Comparison of ENCODE assay signal across 8 cellular contexts in genomic region chr11:112225753-112226061, GRCh38. TPM values are rescaled to one million over a fixed set of nuclear protein-coding genes. Genes with fewer than 3 reads are reported as not detected.
DNase-seq lines count a peak whose midpoint lies in the region; ATAC-seq and TF ChIP-seq lines count a peak whose summit lies in the region.

No MANE protein-coding gene starts in this region.

- 17 to 36% methylated on average over 7 to 8 of the region's 8 CpGs for WGBS in heart right ventricle, 2 donors

- H3K9me3 ChIP-seq in heart right ventricle, result no peaks in the 10 kb centered on the region

- H3K36me3 Mint-ChIP-seq in activated CD4-positive, alpha-beta memory T cell treated with anti-CD3 and anti-CD28 coated beads, Interleukin-2, amount 10 ng/mL, durations not matched to agents 7 days and 5 days (ENCODE audit: low read depth), result peaks cover 29% of the 10 kb centered on the region

- no peak for ATAC-seq in heart right ventricle
- ATAC-seq in GM18511 (IDR thresholded peaks at IDR 0.05; ENCODE audit: unreplicated experiment), result no peak
- ATAC-seq in HG02981 (IDR thresholded peaks at IDR 0.05; ENCODE audit: unreplicated experiment), result no peak
- no peak for ATAC-seq in HG03139 (IDR thresholded peaks at IDR 0.05; ENCODE audit: unreplicated experiment)

- CTCF ChIA-PET in activated CD4-positive, alpha-beta memory T cell treated with anti-CD3 and anti-CD28 coated beads, Interleukin-2, amount 10 ng/mL, durations not matched to agents 7 days and 5 days (lab: Charles Lee), result interaction anchor here (1.8 to 1.9 kb wide), 2 partner anchors 54 to 57 kb away, joined by 9 to 22 read pairs; no protein-coding TSS in a partner anchor

- H3K36me3 ChIP-seq in heart right ventricle, result peaks cover 0 to 29% (median 13%) of the 10 kb centered on the region in 9 donors

- H3K27ac ChIP-seq in heart right ventricle, result peak overlapping the region; percentile 90 to 100 (median 95)

- intact Hi-C loops in heart right ventricle (cut with DNase I), result loop anchor here in 2 of 10 donors (10.0 kb wide), 2 partner anchors 1059 to 1069 kb away; no protein-coding TSS in a partner anchor

- DNase-seq in activated CD4-positive, alpha-beta memory T cell treated with anti-CD3 and anti-CD28 coated beads, Interleukin-2, amount 10 ng/mL, durations not matched to agents 7 days and 5 days, result no peak
- DNase-seq in heart right ventricle, result no peak
- no peak for DNase-seq in skeletal muscle cell (ENCODE audit: low read depth)
- no peak for DNase-seq in NCI-H187 (lab: John Stamatoyannopoulos, UW)

- H3K4me3 ChIP-seq in GM12875 (ENCODE audit: low read depth, low read length) (peak overlapping the region; percentile 74), heart right ventricle (peak overlapping the region; percentile 51 to 86 (median 82)), skeletal muscle cell (ENCODE audit: low read depth, low read length) (peak overlapping the region; percentile 83)

- H3K27me3 ChIP-seq in heart right ventricle, result no peaks in the 10 kb centered on the region

- H3K4me1 ChIP-seq in heart right ventricle, result peaks cover 4 to 30% (median 9%) of the 10 kb centered on the region in 9 donors

- H3K27ac Mint-ChIP-seq in activated CD4-positive, alpha-beta memory T cell treated with anti-CD3 and anti-CD28 coated beads, Interleukin-2, amount 10 ng/mL, durations not matched to agents 7 days and 5 days, result peak overlapping the region; percentile 90

- H3K9me3 Mint-ChIP-seq in activated CD4-positive, alpha-beta memory T cell treated with anti-CD3 and anti-CD28 coated beads, Interleukin-2, amount 10 ng/mL, durations not matched to agents 7 days and 5 days, result no peaks in the 10 kb centered on the region

- peak overlapping the region; percentile 80 for H3K4me3 Mint-ChIP-seq in activated CD4-positive, alpha-beta memory T cell treated with anti-CD3 and anti-CD28 coated beads, Interleukin-2, amount 10 ng/mL, durations not matched to agents 7 days and 5 days

- H3K27me3 Mint-ChIP-seq in activated CD4-positive, alpha-beta memory T cell treated with anti-CD3 and anti-CD28 coated beads, Interleukin-2, amount 10 ng/mL, durations not matched to agents 7 days and 5 days, result no peaks in the 10 kb centered on the region

- H3K4me1 Mint-ChIP-seq in activated CD4-positive, alpha-beta memory T cell treated with anti-CD3 and anti-CD28 coated beads, Interleukin-2, amount 10 ng/mL, durations not matched to agents 7 days and 5 days, result peaks cover 32% of the 10 kb centered on the region

- POLR2A ChIA-PET in activated CD4-positive, alpha-beta memory T cell treated with anti-CD3 and anti-CD28 coated beads, Interleukin-2, amount 10 ng/mL, durations not matched to agents 7 days and 5 days (lab: Charles Lee), result interaction anchor here (1.0 to 2.0 kb wide), 3 partner anchors 20 to 299 kb away, joined by 4 to 19 read pairs (median 4); no protein-coding TSS in a partner anchor

- TF ChIP-seq CTCF in GM12875 (IDR thresholded peaks at IDR 0.05; ENCODE audit: borderline replicate concordance, insufficient read depth, low read depth, low read length), result no peak
- TF ChIP-seq CTCF in heart right ventricle (IDR thresholded peaks at IDR 0.05), result no peak

RNA-seq across cellular contexts. Expression of gene PTS, which starts 0.5 kb away (rescaled TPM):
- 10 to 100 TPM; 20.5 to 22.9 TPM for total RNA-seq in activated CD4-positive, alpha-beta memory T cell treated with anti-CD3 and anti-CD28 coated beads, Interleukin-2, amount 10 ng/mL, durations not matched to agents 7 days and 5 days
- total RNA-seq in heart right ventricle, result 10 to 100 TPM; 22.5 to 36.3 (median 26.5) TPM
- 10 to 100 TPM; 47.8 to 75.0 TPM for polyA plus RNA-seq in heart right ventricle

RNA-seq across cellular contexts. Expression of gene PLET1, which starts 35.0 kb away (rescaled TPM):
- not detected for total RNA-seq in activated CD4-positive, alpha-beta memory T cell treated with anti-CD3 and anti-CD28 coated beads, Interleukin-2, amount 10 ng/mL, durations not matched to agents 7 days and 5 days
- total RNA-seq in heart right ventricle, result not detected
- not detected for polyA plus RNA-seq in heart right ventricle

RNA-seq across cellular contexts. Expression of gene BCO2, which starts 50.4 kb away (rescaled TPM):
- 1 to 10 TPM; 1.0 to 1.4 TPM for total RNA-seq in activated CD4-positive, alpha-beta memory T cell treated with anti-CD3 and anti-CD28 coated beads, Interleukin-2, amount 10 ng/mL, durations not matched to agents 7 days and 5 days
- 100 to 1,000 TPM in 3 of 10 donors, 10 to 100 TPM in 7; 46.2 to 137 (median 86.5) TPM for total RNA-seq in heart right ventricle
- polyA plus RNA-seq in heart right ventricle, result 100 to 1,000 TPM in 1 of 2 donors, 10 to 100 TPM in 1; 39.3 to 132 TPM

RNA-seq across cellular contexts. Expression of gene TEX12, which starts 58.5 kb away (rescaled TPM):
- total RNA-seq in activated CD4-positive, alpha-beta memory T cell treated with anti-CD3 and anti-CD28 coated beads, Interleukin-2, amount 10 ng/mL, durations not matched to agents 7 days and 5 days, result under 1 TPM in 1 of 2 experiments, not detected in 1; 0.30 TPM
- 1 to 10 TPM in 1 of 10 donors, under 1 TPM in 1, not detected in 8; 0.49 to 1.6 TPM for total RNA-seq in heart right ventricle
- under 1 TPM in 1 of 2 donors, not detected in 1; 0.06 TPM for polyA plus RNA-seq in heart right ventricle

Comparison
In these comparisons a context has a peak if more than half of its experiments do, and no peak if none do; other contexts are left out.
1. RNA of gene BCO2, which starts 50.4 kb away (total RNA-seq): 46.2 to 137 TPM in heart right ventricle; 1.0 to 1.4 TPM in activated CD4-positive, alpha-beta memory T cell treated with anti-CD3 and anti-CD28 coated beads, Interleukin-2, amount 10 ng/mL, durations not matched to agents 7 days and 5 days; every median in the first group is over 10 times any median in the second.
2. Peak in every context shown above with its lines, with median percentiles within 50 percentile points of each other: H3K4me3 ChIP-seq.